ENCODE assay signal across 9 cellular contexts in the genomic region with DNA sequence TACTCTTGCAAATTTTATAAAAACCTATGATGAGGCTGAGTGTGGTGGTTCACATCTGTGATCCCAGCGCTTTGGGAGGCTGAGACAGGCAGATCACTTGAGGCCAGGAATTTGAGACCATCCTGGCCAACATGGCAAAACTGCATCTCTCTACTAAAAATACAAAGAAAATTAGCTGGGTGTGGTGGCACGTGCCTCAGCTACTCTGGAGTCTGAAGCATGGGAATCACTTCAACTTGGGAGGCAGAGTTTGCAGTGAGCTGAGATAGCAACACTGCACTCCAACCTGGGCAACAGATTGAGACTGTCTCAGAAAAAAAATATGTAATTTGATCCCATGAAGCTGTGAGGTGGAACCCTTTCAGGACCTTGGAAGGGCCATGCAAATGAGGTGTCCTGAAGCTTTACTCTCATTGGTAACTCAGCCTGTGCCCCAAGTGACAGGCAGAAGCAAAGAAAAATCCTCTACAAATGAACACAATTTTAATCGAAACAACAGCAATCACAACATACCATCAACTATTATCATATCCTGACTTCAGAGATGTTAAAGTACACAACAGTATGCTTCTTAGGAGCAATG.
DNase-seq lines count a peak whose midpoint lies in the region; ATAC-seq lines count a peak whose summit lies in the region.
"Had no signal": no experiment of that assay in that cellular context is flagged by ENCODE, and none has a peak within 500 bp of the region (broad histone marks: within the 10 kb centered on the region; RNA-seq: fewer than 3 reads in every experiment).

No MANE protein-coding gene starts in this region.

- ATAC-seq in left lobe of liver = peak; percentile 74
- no peak for ATAC-seq in activated T-cell treated with anti-CD3 and anti-CD28 coated beads, Interleukin-2, amount 50 U/mL, for 4 hours
- ATAC-seq: heart left ventricle had no signal

- in situ Hi-C loops in Caki2 (cut with HindIII; ENCODE audit: low pct_unique_long_range_greater_than_20kb, low sequenced_read_pairs) = no loop called here

- H3K36me3 ChIP-seq in adipocyte (ENCODE audit: control insufficient read depth, insufficient read depth, low read length, severe bottlenecking) = no peaks in the 10 kb centered on the region
- H3K36me3 ChIP-seq: heart left ventricle had no signal

- no peaks in the 10 kb centered on the region for H3K27me3 ChIP-seq in adipocyte (replicated peaks; ENCODE audit: control insufficient read depth, insufficient read depth, low read length)
- H3K27me3 ChIP-seq: heart left ventricle had no signal

- H3K9me3 Mint-ChIP-seq in activated T-cell treated with anti-CD3 and anti-CD28 coated beads, Interleukin-2, amount 50 U/mL, for 4 hours = no peaks in the 10 kb centered on the region

- DNase-seq in Caki2 (ENCODE audit: low read depth) = peak; percentile 82
- DNase-seq in HT1080 (ENCODE audit: low read depth) = peak; percentile 68
- DNase-seq in adipocyte (ENCODE audit: low read depth) = peak; percentile 52
- DNase-seq in left lobe of liver (ENCODE audit: low spot score) = no peak
- no peak for DNase-seq in activated T-cell treated with anti-CD3 and anti-CD28 coated beads, Interleukin-2, amount 50 U/mL, for 4 hours
- DNase-seq in putamen (ENCODE audit: low spot score) = no peak
- DNase-seq in NAMALWA (ENCODE audit: low spot score) = no peak
- DNase-seq in activated CD8-positive, alpha-beta memory T cell treated with anti-CD3 and anti-CD28 coated beads for 24 hours = no peak
- DNase-seq: heart left ventricle had no signal

- peaks cover 9% of the 10 kb centered on the region for H3K9me3 ChIP-seq in adipocyte (ENCODE audit: control insufficient read depth, low read length)

- H3K4me1 ChIP-seq in adipocyte (ENCODE audit: control insufficient read depth, insufficient read depth, low read length) = peaks cover 8% of the 10 kb centered on the region
- H3K4me1 ChIP-seq: heart left ventricle had no signal

- no peak overlapping the region for H3K4me3 Mint-ChIP-seq in activated T-cell treated with anti-CD3 and anti-CD28 coated beads, Interleukin-2, amount 50 U/mL, for 4 hours

- H3K4me3 ChIP-seq in adipocyte (ENCODE audit: low read length) = no peak overlapping the region
- H3K4me3 ChIP-seq: heart left ventricle had no signal

- no peak overlapping the region for H3K9ac ChIP-seq in adipocyte (ENCODE audit: low read length)

- H3K27me3 Mint-ChIP-seq in activated T-cell treated with anti-CD3 and anti-CD28 coated beads, Interleukin-2, amount 50 U/mL, for 4 hours (ENCODE audit: low read depth) = no peaks in the 10 kb centered on the region

- H3K4me1 Mint-ChIP-seq in activated T-cell treated with anti-CD3 and anti-CD28 coated beads, Interleukin-2, amount 50 U/mL, for 4 hours (ENCODE audit: low read depth) = peaks cover 48% of the 10 kb centered on the region

- H3K36me3 Mint-ChIP-seq in activated T-cell treated with anti-CD3 and anti-CD28 coated beads, Interleukin-2, amount 50 U/mL, for 4 hours (ENCODE audit: insufficient read depth) = no peaks in the 10 kb centered on the region

Comparison
In these comparisons a context has a peak if more than half of its experiments do, and no peak if none do; other contexts are left out.
1. DNase-seq: peak in Caki2 (single experiment), HT1080 (single experiment) and adipocyte (single experiment); none in left lobe of liver (single experiment), activated T-cell treated with anti-CD3 and anti-CD28 coated beads, Interleukin-2, amount 50 U/mL, for 4 hours (single experiment), putamen (single experiment), NAMALWA (single experiment) and activated CD8-positive, alpha-beta memory T cell treated with anti-CD3 and anti-CD28 coated beads for 24 hours (single experiment).